18 cellular contexts compared by ENCODE assay signal in genomic region chr11:112826788-112827187, GRCh38.
"Had no signal": no experiment of that assay in that cellular context is flagged by ENCODE, and none has a peak within 500 bp of the region (broad histone marks: within the 10 kb centered on the region; RNA-seq: fewer than 3 reads in every experiment).

No MANE protein-coding gene starts in this region.

- H3K36me3 Mint-ChIP-seq: IgD-negative memory B cell had no signal

- H3K4me3 Mint-ChIP-seq: IgD-negative memory B cell had no signal

- H3K4me1 Mint-ChIP-seq: IgD-negative memory B cell had no signal

- H3K27ac ChIP-seq: HL-60, KMS-11, RWPE1 had no signal

- H3K4me3 ChIP-seq: K562 had no signal

- ATAC-seq: K562, Panc1, PC-3 had no signal

- H3K9me3 Mint-ChIP-seq: IgD-negative memory B cell had no signal

- DNase-seq: Kasumi-1, MM.1S, NCI-H1092 treated with DMSO at 0.1 percent for 48 hours, NCI-H1436, NCI-H187, NCI-H2029, NCI-H345, NCI-H446 treated with DMSO at 0.1 percent for 48 hours, NCI-H510A treated with DMSO at 0.1 percent for 48 hours, NCI-H526, PC-3, SHP77 had no signal

- H3K27ac Mint-ChIP-seq: IgD-negative memory B cell had no signal
